Comparison of ENCODE assay signal across 24 cellular contexts in genomic region chr17:46197526-46197925, GRCh38. TPM values are rescaled to one million over a fixed set of nuclear protein-coding genes. Genes with fewer than 3 reads are reported as not detected.
DNase-seq lines count a peak whose midpoint lies in the region; ATAC-seq and TF ChIP-seq lines count a peak whose summit lies in the region.
"Had no signal": no experiment of that assay in that cellular context is flagged by ENCODE, and none has a peak within 500 bp of the region (broad histone marks: within the 10 kb centered on the region; RNA-seq: fewer than 3 reads in every experiment).

No MANE protein-coding gene starts in this region.

- H3K27ac Mint-ChIP-seq in activated CD4-positive, alpha-beta T cell treated with anti-CD3 and anti-CD28 coated beads, Interleukin-2, amount 10 ng/mL, durations not matched to agents 7 days and 5 days: peak overlapping the region; percentile 21
- no peak overlapping the region for H3K27ac Mint-ChIP-seq in activated CD4-positive, alpha-beta T cell treated with anti-CD3 and anti-CD28 coated beads, Interleukin-2, amount 10 ng/mL, durations not matched to agents 24 days and 14 days
- peak overlapping the region; percentile 93 for H3K27ac Mint-ChIP-seq in CD4-positive, alpha-beta T cell
- peak overlapping the region; percentile 99 for H3K27ac Mint-ChIP-seq in T-helper 17 cell
- H3K27ac Mint-ChIP-seq in immature natural killer cell: peak overlapping the region; percentile 57 to 96 (median 82)
- H3K27ac Mint-ChIP-seq: activated B cell treated with CpG ODN at 0.5 μM for 24 hours had no signal

- POLR2A ChIA-PET in activated CD4-positive, alpha-beta T cell treated with anti-CD3 and anti-CD28 coated beads, Interleukin-2, amount 10 ng/mL, durations not matched to agents 7 days and 5 days (lab: Charles Lee): no interaction called here
- POLR2A ChIA-PET in CD4-positive, alpha-beta T cell (lab: Charles Lee): interaction anchor here (0.7 kb wide), 1 partner anchor 195 kb away, joined by 4 read pairs; no protein-coding TSS in a partner anchor

- H3K36me3 Mint-ChIP-seq in activated CD4-positive, alpha-beta T cell treated with anti-CD3 and anti-CD28 coated beads, Interleukin-2, amount 10 ng/mL, durations not matched to agents 7 days and 5 days (ENCODE audit: low read depth): peaks cover 12% of the 10 kb centered on the region
- H3K36me3 Mint-ChIP-seq in activated CD4-positive, alpha-beta T cell treated with anti-CD3 and anti-CD28 coated beads, Interleukin-2, amount 10 ng/mL, durations not matched to agents 24 days and 14 days (ENCODE audit: low read depth): peaks cover 10% of the 10 kb centered on the region
- peaks cover 6% of the 10 kb centered on the region for H3K36me3 Mint-ChIP-seq in CD4-positive, alpha-beta T cell (ENCODE audit: low read depth)
- peaks cover 1% of the 10 kb centered on the region for H3K36me3 Mint-ChIP-seq in T-helper 17 cell (ENCODE audit: low read depth)
- H3K36me3 Mint-ChIP-seq in immature natural killer cell: peaks cover 0 to 4% (median 0%) of the 10 kb centered on the region in 3 donors

- no peaks in the 10 kb centered on the region for H3K27me3 ChIP-seq in CD4-positive, alpha-beta T cell (ENCODE audit: control insufficient read depth, insufficient read depth, low read length)
- H3K27me3 ChIP-seq: body of pancreas, heart left ventricle had no signal

- peak overlapping the region; percentile 2 for H3K27ac ChIP-seq in CD4-positive, alpha-beta T cell (ENCODE audit: low read depth, low read length)
- H3K27ac ChIP-seq: heart left ventricle had no signal

- no peak for ATAC-seq in CD4-positive, alpha-beta T cell (ENCODE audit: poor library complexity)
- no peak for ATAC-seq in T-helper 17 cell
- ATAC-seq in HG03460 (IDR thresholded peaks at IDR 0.05; ENCODE audit: unreplicated experiment): no peak
- ATAC-seq: body of pancreas, heart left ventricle, K562, left colon, SK-N-SH treated with all-trans-retinoic acid at 6 μM for 48 hours had no signal

- intact Hi-C loops in activated CD4-positive, alpha-beta T cell treated with anti-CD3 and anti-CD28 coated beads, Interleukin-2, amount 10 ng/mL, durations not matched to agents 24 days and 14 days (cut with micrococcal nuclease): no loop called here
- intact Hi-C loops in CD4-positive, alpha-beta T cell (cut with DNase I, micrococcal nuclease): loop anchor here in 1 of 2 experiments (10.0 kb wide), 1 partner anchor 67 kb away; no protein-coding TSS in a partner anchor

- CTCF ChIA-PET in activated CD4-positive, alpha-beta T cell treated with anti-CD3 and anti-CD28 coated beads, Interleukin-2, amount 10 ng/mL, durations not matched to agents 7 days and 5 days (lab: Charles Lee): no interaction called here
- CTCF ChIA-PET in CD4-positive, alpha-beta T cell (lab: Charles Lee): interaction anchor here (0.7 to 5.2 kb wide), 2 partner anchors 15 to 116 kb away, joined by 4 to 35 read pairs; no protein-coding TSS in a partner anchor

- H3K4me3 Mint-ChIP-seq in activated CD4-positive, alpha-beta T cell treated with anti-CD3 and anti-CD28 coated beads, Interleukin-2, amount 10 ng/mL, durations not matched to agents 7 days and 5 days: no peak overlapping the region
- no peak overlapping the region for H3K4me3 Mint-ChIP-seq in activated CD4-positive, alpha-beta T cell treated with anti-CD3 and anti-CD28 coated beads, Interleukin-2, amount 10 ng/mL, durations not matched to agents 24 days and 14 days
- peak overlapping the region; percentile 66 for H3K4me3 Mint-ChIP-seq in CD4-positive, alpha-beta T cell
- no peak overlapping the region for H3K4me3 Mint-ChIP-seq in T-helper 17 cell
- no peak overlapping the region for H3K4me3 Mint-ChIP-seq in immature natural killer cell
- H3K4me3 Mint-ChIP-seq: activated B cell treated with CpG ODN at 0.5 μM for 24 hours had no signal

- no peak for TF ChIP-seq CTCF in CD4-positive, alpha-beta T cell (IDR thresholded peaks at IDR 0.05)

- no peak for DNase-seq in activated CD4-positive, alpha-beta T cell treated with anti-CD3 and anti-CD28 coated beads, Interleukin-2, amount 10 ng/mL, durations not matched to agents 7 days and 5 days
- DNase-seq in activated CD4-positive, alpha-beta T cell treated with anti-CD3 and anti-CD28 coated beads, Interleukin-2, amount 10 ng/mL, durations not matched to agents 24 days and 14 days: no peak
- no peak for DNase-seq in CD4-positive, alpha-beta T cell
- no peak for DNase-seq in T-helper 17 cell
- DNase-seq in immature natural killer cell: no peak
- no peak for DNase-seq in NCI-H1694 (lab: John Stamatoyannopoulos, UW)
- DNase-seq in LoVo (ENCODE audit: low spot score): no peak
- DNase-seq: 8988T; activated B cell treated with CpG ODN at 0.5 μM for 24 hours; activated CD4-positive, alpha-beta T cell treated with anti-CD3 and anti-CD28 coated beads, Interleukin-2, amount 50 U/mL, for 48 hours; body of pancreas; Caco-2; effector CD4-positive, alpha-beta T cell; foreskin fibroblast; GOT3; heart left ventricle; left colon; mesenchymal stem cell; NCI-H187 treated with DMSO at 0.1 percent for 48 hours; NCI-H69; stimulated activated CD4-positive, alpha-beta T cell treated with anti-CD3 and anti-CD28 coated beads, Interleukin-2, amount 100 ng/mL, for 24 hours had no signal

- H3K9me3 ChIP-seq in CD4-positive, alpha-beta T cell (ENCODE audit: control insufficient read depth, low read length): no peaks in the 10 kb centered on the region
- H3K9me3 ChIP-seq in T-helper 17 cell (ENCODE audit: control insufficient read depth, low read length, poor library complexity, severe bottlenecking): no peaks in the 10 kb centered on the region
- H3K9me3 ChIP-seq: body of pancreas, Caco-2, heart left ventricle had no signal

- H3K4me1 Mint-ChIP-seq in activated CD4-positive, alpha-beta T cell treated with anti-CD3 and anti-CD28 coated beads, Interleukin-2, amount 10 ng/mL, durations not matched to agents 7 days and 5 days: peaks cover 49% of the 10 kb centered on the region
- H3K4me1 Mint-ChIP-seq in activated CD4-positive, alpha-beta T cell treated with anti-CD3 and anti-CD28 coated beads, Interleukin-2, amount 10 ng/mL, durations not matched to agents 24 days and 14 days: peaks cover 50% of the 10 kb centered on the region
- H3K4me1 Mint-ChIP-seq in CD4-positive, alpha-beta T cell (ENCODE audit: low read depth): peaks cover 66% of the 10 kb centered on the region
- H3K4me1 Mint-ChIP-seq in T-helper 17 cell (peaks cover 36% of the 10 kb centered on the region), immature natural killer cell (peaks cover 17 to 29% of the 10 kb centered on the region in 2 donors)

- H3K27me3 Mint-ChIP-seq in activated CD4-positive, alpha-beta T cell treated with anti-CD3 and anti-CD28 coated beads, Interleukin-2, amount 10 ng/mL, durations not matched to agents 7 days and 5 days: no peaks in the 10 kb centered on the region
- no peaks in the 10 kb centered on the region for H3K27me3 Mint-ChIP-seq in activated CD4-positive, alpha-beta T cell treated with anti-CD3 and anti-CD28 coated beads, Interleukin-2, amount 10 ng/mL, durations not matched to agents 24 days and 14 days
- H3K27me3 Mint-ChIP-seq in CD4-positive, alpha-beta T cell: no peaks in the 10 kb centered on the region
- no peaks in the 10 kb centered on the region for H3K27me3 Mint-ChIP-seq in T-helper 17 cell
- H3K27me3 Mint-ChIP-seq in immature natural killer cell (ENCODE audit: low read depth in 3 of 3): peaks cover 13 to 21% (median 15%) of the 10 kb centered on the region in 3 donors
- H3K27me3 Mint-ChIP-seq: activated B cell treated with CpG ODN at 0.5 μM for 24 hours had no signal

- no peaks in the 10 kb centered on the region for H3K9me3 Mint-ChIP-seq in activated CD4-positive, alpha-beta T cell treated with anti-CD3 and anti-CD28 coated beads, Interleukin-2, amount 10 ng/mL, durations not matched to agents 7 days and 5 days
- no peaks in the 10 kb centered on the region for H3K9me3 Mint-ChIP-seq in activated CD4-positive, alpha-beta T cell treated with anti-CD3 and anti-CD28 coated beads, Interleukin-2, amount 10 ng/mL, durations not matched to agents 24 days and 14 days
- no peaks in the 10 kb centered on the region for H3K9me3 Mint-ChIP-seq in CD4-positive, alpha-beta T cell
- H3K9me3 Mint-ChIP-seq in immature natural killer cell: no peaks in the 10 kb centered on the region
- H3K9me3 Mint-ChIP-seq: activated B cell treated with CpG ODN at 0.5 μM for 24 hours had no signal

RNA-seq across cellular contexts. Expression of gene KANSL1, which starts 4.3 kb away (rescaled TPM):
- total RNA-seq in activated CD4-positive, alpha-beta T cell treated with anti-CD3 and anti-CD28 coated beads, Interleukin-2, amount 10 ng/mL, durations not matched to agents 7 days and 5 days: 10 to 100 TPM; 85.7 to 97.7 TPM
- 79.7 and 82.8 TPM in 2 replicates for total RNA-seq in activated CD4-positive, alpha-beta T cell treated with anti-CD3 and anti-CD28 coated beads, Interleukin-2, amount 10 ng/mL, durations not matched to agents 24 days and 14 days
- total RNA-seq in CD4-positive, alpha-beta T cell: 100 to 1,000 TPM; 122 to 125 TPM
- total RNA-seq in T-helper 17 cell: 100 to 1,000 TPM; 142 to 187 TPM
- 10 to 100 TPM in 1 of 3 donors, 1 to 10 TPM in 2; 3.3 to 21.9 (median 8.6) TPM for polyA plus RNA-seq in immature natural killer cell
